21 cellular contexts compared by ENCODE assay signal in the genomic region with DNA sequence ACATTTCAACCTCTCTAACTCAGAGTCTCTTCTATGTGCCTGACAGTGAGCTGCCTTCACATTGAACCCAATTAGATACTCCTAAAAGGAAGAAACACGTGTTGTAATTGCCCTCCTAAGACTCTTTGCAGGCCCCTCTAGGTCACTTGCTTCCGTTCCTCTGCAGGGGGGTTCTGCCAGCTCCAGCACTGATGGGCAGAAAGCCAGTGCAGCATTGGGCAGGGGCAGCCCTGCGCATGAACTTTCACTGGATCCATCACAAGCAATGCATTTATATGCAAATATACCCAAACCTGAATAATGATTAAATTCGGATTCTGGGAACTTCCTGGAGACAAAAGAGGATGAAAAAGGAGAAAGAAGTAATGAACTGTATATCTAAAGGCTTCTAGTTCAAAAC.
"Had no signal": no experiment of that assay in that cellular context is flagged by ENCODE, and none has a peak within 500 bp of the region (broad histone marks: within the 10 kb centered on the region; RNA-seq: fewer than 3 reads in every experiment).

No MANE protein-coding gene starts in this region.

- H3K27me3 ChIP-seq: gastroesophageal sphincter, spleen had no signal

- H3K27ac ChIP-seq: spleen, thoracic aorta had no signal

- H3K9me3 ChIP-seq: gastroesophageal sphincter, spleen, thoracic aorta had no signal

- H3K36me3 ChIP-seq: gastroesophageal sphincter, spleen, thoracic aorta had no signal

- H3K4me3 ChIP-seq: gastroesophageal sphincter, spleen, thoracic aorta had no signal

- ATAC-seq: activated T-cell treated with anti-CD3 and anti-CD28 coated beads, Interleukin-2, amount 50 U/mL, for 72 hours; gastroesophageal sphincter; left colon had no signal

- DNase-seq: activated B cell treated with CpG ODN at 0.5 μM for 24 hours; activated CD4-positive, alpha-beta T cell treated with anti-CD3 and anti-CD28 coated beads for 4 hours; activated CD4-positive, alpha-beta T cell treated with anti-CD3 and anti-CD28 coated beads, Interleukin-2, amount 50 U/mL, for 48 hours; activated effector memory CD4-positive, alpha-beta T cell treated with Interleukin-2 at 50 U/mL for 16 hours; activated naive CD4-positive, alpha-beta T cell treated with anti-CD3 and anti-CD28 coated beads for 36 hours; activated naive CD8-positive, alpha-beta T cell treated with anti-CD3 and anti-CD28 coated beads, Interleukin-2, amount 10 ng/mL, durations not matched to agents 7 days and 5 days; activated T-cell treated with anti-CD3 and anti-CD28 coated beads, Interleukin-2, amount 50 U/mL, for 72 hours; amniotic stem cell; cerebellar nuclear complex; cortex of kidney; endodermal cell; head of caudate nucleus; left colon; naive B cell; posterior cingulate gyrus; spleen; stimulated activated CD4-positive, alpha-beta T cell treated with anti-CD3 and anti-CD28 coated beads, Interleukin-4, amount 100 ng/mL, for 1 hour; stimulated activated naive CD4-positive, alpha-beta T cell; T-helper 9 cell had no signal

- H3K4me1 ChIP-seq: spleen had no signal
